ENCODE assay signal across 8 cellular contexts in the genomic region with DNA sequence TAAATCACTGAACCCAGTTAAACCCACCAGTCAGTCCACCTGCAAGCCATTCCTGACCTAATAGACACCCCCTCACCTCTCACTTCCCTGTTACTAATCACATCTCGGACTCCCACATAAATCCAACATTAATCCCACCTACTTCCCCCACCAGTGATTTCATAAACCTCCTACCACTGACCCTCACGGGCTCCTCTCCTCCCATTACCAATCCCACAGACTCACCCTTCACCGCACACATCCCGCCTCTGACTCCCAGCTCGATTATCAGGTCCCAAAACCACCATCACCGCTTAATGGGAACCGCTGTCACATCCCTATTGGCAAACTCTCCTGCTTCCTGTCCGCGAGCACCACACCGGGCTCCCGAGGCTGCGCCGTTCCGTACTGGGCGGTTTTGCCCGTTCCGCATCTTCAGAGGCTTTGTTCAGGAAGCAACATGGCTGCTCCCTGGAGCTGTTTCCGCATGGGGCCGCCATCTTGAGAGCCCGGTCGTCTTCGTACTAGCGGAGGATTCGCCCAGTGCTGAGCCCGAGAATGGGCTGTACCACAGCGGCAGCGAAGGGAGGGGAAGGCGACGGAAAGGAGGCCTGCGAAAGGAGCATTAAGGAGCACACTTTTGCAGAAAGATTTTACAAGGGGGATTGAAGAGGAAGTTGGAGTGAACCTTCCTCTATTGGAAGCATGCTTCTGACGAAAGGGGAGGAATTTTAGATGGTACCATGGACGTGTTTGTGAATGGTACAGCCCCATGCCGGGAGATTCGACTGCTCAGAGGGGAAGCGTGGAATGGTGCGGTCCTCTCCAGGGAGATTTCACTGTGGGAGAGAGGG. TPM values are rescaled to one million over a fixed set of nuclear protein-coding genes. Genes with fewer than 3 reads are reported as not detected.
A peak's percentile ranks its signal among the peaks of the same experiment; 100 is the strongest.
DNase-seq lines count a peak whose midpoint lies in the region; ATAC-seq and TF ChIP-seq lines count a peak whose summit lies in the region.

A gene (minus strand): TSS at position 502 of the 833 bp plus-strand sequence. CDS start 1,825 bp downstream, outside the sequence.

- H3K4me3 ChIP-seq in GM12865 (ENCODE audit: low read depth, low read length): no peak within 1 kb of the TSS
- peak within 1 kb of the TSS in 7 of 8 donors; percentile 26 to 71 (median 37) for H3K4me3 ChIP-seq in spleen

- H3K4me1 ChIP-seq in spleen: peaks cover 0 to 3% (median 0%) of the 10 kb centered on the region in 6 donors

- TF ChIP-seq CTCF in GM12865 (IDR thresholded peaks at IDR 0.05; ENCODE audit: insufficient read depth, low read depth, low read length, missing control alignments) (no peak), spleen (IDR thresholded peaks at IDR 0.05 in 8 of 11, conservative IDR thresholded peaks at IDR 0.05 in 3 of 11) (no peak)

- peaks cover 3 to 100% (median 98%) of the 10 kb centered on the region in 8 donors for H3K9me3 ChIP-seq in spleen

- intact Hi-C loops in spleen (cut with DNase I; ENCODE audit: low total_unique reads): no loop called here

- peaks cover 0 to 41% (median 4%) of the 10 kb centered on the region in 6 donors for H3K36me3 ChIP-seq in spleen

- ATAC-seq in GM21737 (IDR thresholded peaks at IDR 0.05; ENCODE audit: unreplicated experiment): no peak

- DNase-seq in GM12865 (ENCODE audit: low read depth) (peak; percentile 2), NCI-H187 treated with DMSO at 0.1 percent for 48 hours (lab: John Stamatoyannopoulos, UW) (peak; percentile 77), dedifferentiated amniotic fluid mesenchymal stem cell (ENCODE audit: extremely low spot score) (peak; percentile 82), kidney glomerular epithelial cell (lab: John Stamatoyannopoulos, UW) (peak; percentile 91), spleen (peak; percentile 89), SIG-M5 treated with dmso at 0.1 percent for 504 hours (lab: John Stamatoyannopoulos, UW; ENCODE audit: unreplicated experiment) (no peak)
- peak; percentile 1 to 40 for DNase-seq in activated CD4-positive, alpha-beta T cell treated with anti-CD3 and anti-CD28 coated beads, Interleukin-2, amount 50 U/mL, for 24 hours (ENCODE audit: low read depth in 1 of 2, low spot score in 1 of 2)

- peak within 1 kb of the TSS; percentile 58 to 82 (median 65) for H3K27ac ChIP-seq in spleen

- no peak for TF ChIP-seq POLR2A in spleen (IDR thresholded peaks at IDR 0.05)

- WGBS in spleen, 5 donors: 16 to 27% (median 21%) methylated on average over 36 of the region's 36 CpGs

- peaks cover 0 to 5% (median 0%) of the 10 kb centered on the region in 7 donors for H3K27me3 ChIP-seq in spleen (replicated peaks in 1 of 7)

RNA-seq across cellular contexts. Expression of the gene that starts here (rescaled TPM):
- total RNA-seq in spleen: 1 to 10 TPM; 3.1 to 6.3 (median 4.6) TPM
- 1 to 10 TPM; 3.7 to 7.2 (median 3.7) TPM for polyA plus RNA-seq in spleen
